In genomic region chr2:44244135-44244871, GRCh38 we compare ENCODE assay signal across 8 cellular contexts. TPM values are rescaled to one million over a fixed set of nuclear protein-coding genes. Genes with fewer than 3 reads are reported as not detected.
A peak's percentile ranks its signal among the peaks of the same experiment; 100 is the strongest.
DNase-seq lines count a peak whose midpoint lies in the region; ATAC-seq and TF ChIP-seq lines count a peak whose summit lies in the region.

No MANE protein-coding gene starts in this region.

- intact Hi-C loops in PC-9 (cut with micrococcal nuclease; ENCODE audit: unreplicated experiment) = loop anchor here (1.0 to 10.0 kb wide), 5 partner anchors 47 to 713 kb away; no protein-coding TSS in a partner anchor

- H3K4me2 ChIP-seq in KMS-11 = peak overlapping the region; percentile 50; the same call in 1 of the 2 replicates
- H3K4me2 ChIP-seq in PC-9 = peak overlapping the region; percentile 68

- peak; percentile 73 to 85 for ATAC-seq in activated T-cell treated with anti-CD3 and anti-CD28 coated beads, Interleukin-2, amount 50 U/mL, for 4 hours
- ATAC-seq in HG03139 (IDR thresholded peaks at IDR 0.05; ENCODE audit: unreplicated experiment) = no peak

- no peaks in the 10 kb centered on the region for H3K27me3 Mint-ChIP-seq in activated T-cell treated with anti-CD3 and anti-CD28 coated beads, Interleukin-2, amount 50 U/mL, for 4 hours (ENCODE audit: low read depth)
- H3K27me3 Mint-ChIP-seq in nephron (ENCODE audit: low read depth) = peaks cover 9% of the 10 kb centered on the region

- POLR2A ChIA-PET in PC-9 (lab: Charles Lee; ENCODE audit: unreplicated experiment) = no interaction called here

- H3K4me3 ChIP-seq in KMS-11 (IDR thresholded peaks at IDR 0.05; ENCODE audit: insufficient read depth, low read depth, low read length) (no peak overlapping the region), PC-9 (peak overlapping the region; percentile 33; the same call in 1 of the 2 replicates), subcutaneous abdominal adipose tissue (ENCODE audit: low read depth in 1 of 5, low read length in 5 of 5) (peak overlapping the region; percentile 41 to 62 (median 53))

- peaks cover 9% of the 10 kb centered on the region for H3F3A ChIP-seq in PC-9 (ENCODE audit: insufficient read depth, low read depth)

- CTCF ChIA-PET in PC-9 (lab: Charles Lee) = interaction anchor here (0.6 to 2.0 kb wide), 4 partner anchors 47 to 711 kb away, joined by 3 to 17 read pairs (median 4); partner anchors contain the start of gene CAMKMT

- H3K9me3 Mint-ChIP-seq in activated T-cell treated with anti-CD3 and anti-CD28 coated beads, Interleukin-2, amount 50 U/mL, for 4 hours = no peaks in the 10 kb centered on the region
- H3K9me3 Mint-ChIP-seq in nephron = no peaks in the 10 kb centered on the region

- H3K36me3 ChIP-seq in KMS-11 (ENCODE audit: insufficient read depth) (no peaks in the 10 kb centered on the region), PC-9 (ENCODE audit: low read depth) (no peaks in the 10 kb centered on the region), subcutaneous abdominal adipose tissue (ENCODE audit: control insufficient read depth in 5 of 5, insufficient read depth in 5 of 5, low read length in 5 of 5) (no peaks in the 10 kb centered on the region)

- no TSS peak for BruUV-seq in PC-9 (replicated peaks; lab: Mats Ljungman, UMichigan)

- TF ChIP-seq CTCF in KMS-11 (conservative IDR thresholded peaks at IDR 0.05; ENCODE audit: low read depth, low read length) (peak; percentile 73; the same call in 1 of the 2 replicates), PC-9 (conservative IDR thresholded peaks at IDR 0.05) (peak; percentile 87), nephron (IDR thresholded peaks at IDR 0.05; ENCODE audit: unreplicated experiment in 3 of 3) (peak; percentile 51 to 62 (median 57))

- no peak overlapping the region for H3K9ac ChIP-seq in KMS-11
- H3K9ac ChIP-seq in subcutaneous abdominal adipose tissue (ENCODE audit: low read length in 5 of 5) = peak overlapping the region in 4 of 5 donors; percentile 51 to 68 (median 58)

- no peaks in the 10 kb centered on the region for H4K20me1 ChIP-seq in KMS-11 (ENCODE audit: insufficient read depth)
- no peaks in the 10 kb centered on the region for H4K20me1 ChIP-seq in PC-9 (ENCODE audit: insufficient read depth)

- DNase-seq in DMS153 treated with DMSO at 0.1 percent for 48 hours (lab: John Stamatoyannopoulos, UW; ENCODE audit: unreplicated experiment) (peak; percentile 85), PC-9 (peak; percentile 41 to 67), fibroblast of gingiva (ENCODE audit: low read depth) (peak; percentile 63)
- DNase-seq in activated T-cell treated with anti-CD3 and anti-CD28 coated beads, Interleukin-2, amount 50 U/mL, for 4 hours = peak; percentile 40

- H3K9me3 ChIP-seq in PC-9 (ENCODE audit: insufficient read depth, low read depth) = no peaks in the 10 kb centered on the region
- H3K9me3 ChIP-seq in subcutaneous abdominal adipose tissue (ENCODE audit: control insufficient read depth in 5 of 5, low read length in 5 of 5) = no peaks in the 10 kb centered on the region

- H3K27ac ChIP-seq in KMS-11 (no peak overlapping the region), PC-9 (no peak overlapping the region), subcutaneous abdominal adipose tissue (ENCODE audit: low read depth, low read length) (no peak overlapping the region)

- H3K4me1 ChIP-seq in KMS-11 (ENCODE audit: low read depth, poor library complexity, severe bottlenecking) (peaks cover 22% of the 10 kb centered on the region), PC-9 (replicated peaks; ENCODE audit: insufficient read depth) (peaks cover 17% of the 10 kb centered on the region), subcutaneous abdominal adipose tissue (ENCODE audit: control insufficient read depth in 5 of 5, insufficient read depth in 5 of 5, low read length in 5 of 5) (peaks cover 0 to 22% (median 13%) of the 10 kb centered on the region in 5 donors)

- H3K36me3 Mint-ChIP-seq in activated T-cell treated with anti-CD3 and anti-CD28 coated beads, Interleukin-2, amount 50 U/mL, for 4 hours (ENCODE audit: insufficient read depth) = no peaks in the 10 kb centered on the region
- no peaks in the 10 kb centered on the region for H3K36me3 Mint-ChIP-seq in nephron (ENCODE audit: low read depth)

- peak overlapping the region; percentile 47 to 84 (median 83) for H3K27ac Mint-ChIP-seq in nephron

- H3K27me3 ChIP-seq in KMS-11 (ENCODE audit: insufficient read depth, low read depth) (no peaks in the 10 kb centered on the region), PC-9 (ENCODE audit: insufficient read depth, low read depth) (no peaks in the 10 kb centered on the region), subcutaneous abdominal adipose tissue (ENCODE audit: control insufficient read depth in 5 of 5, insufficient read depth in 4 of 5, low read length in 5 of 5) (no peaks in the 10 kb centered on the region)

- peak overlapping the region; percentile 83 for H3K4me3 Mint-ChIP-seq in activated T-cell treated with anti-CD3 and anti-CD28 coated beads, Interleukin-2, amount 50 U/mL, for 4 hours
- peak overlapping the region; percentile 36 to 77 (median 74) for H3K4me3 Mint-ChIP-seq in nephron

- H3K79me2 ChIP-seq in KMS-11 (ENCODE audit: insufficient read depth, low read depth) = no peaks in the 10 kb centered on the region
- no peaks in the 10 kb centered on the region for H3K79me2 ChIP-seq in PC-9 (ENCODE audit: low read depth)

- H3K4me1 Mint-ChIP-seq in activated T-cell treated with anti-CD3 and anti-CD28 coated beads, Interleukin-2, amount 50 U/mL, for 4 hours (ENCODE audit: low read depth) = peaks cover 18% of the 10 kb centered on the region
- H3K4me1 Mint-ChIP-seq in nephron = peaks cover 14% of the 10 kb centered on the region

- H2AFZ ChIP-seq in KMS-11 (ENCODE audit: low read depth) (0 out of 2 replicates have a peak overlapping the region, but pooled peaks have one; percentile 10), PC-9 (peak overlapping the region; percentile 48)

- no peaks in the 10 kb centered on the region for H3K9me2 ChIP-seq in PC-9 (ENCODE audit: insufficient read depth)

RNA-seq across cellular contexts. Expression of gene SLC3A1, which starts 31.0 kb away (rescaled TPM):
- total RNA-seq in PC-9 (2021) = 0.28 TPM in 1 of 2 replicates, not detected in the other
- not detected for total RNA-seq in activated T-cell treated with anti-CD3 and anti-CD28 coated beads, Interleukin-2, amount 50 U/mL, for 4 hours
